Comparison of ENCODE assay signal across 2 cellular contexts in genomic region chr1:78075621-78076020, GRCh38.
TF ChIP-seq lines count a peak whose summit lies in the region.

No MANE protein-coding gene starts in this region.

TF ChIP-seq in SK-N-SH treated with all-trans-retinoic acid at 6 μM for 48 hours, 23 proteins besides CTCF, POLR2A, EP300 and RAD21 (continued from another document):
- no peak for TF ChIP-seq ESRRG (CRISPR knock-in tag; IDR thresholded peaks at IDR 0.05)
- no peak for TF ChIP-seq ZNF565 (CRISPR knock-in tag; conservative IDR thresholded peaks at IDR 0.05; ENCODE audit: low read depth)
- TF ChIP-seq TOX (CRISPR knock-in tag; IDR thresholded peaks at IDR 0.05; ENCODE audit: borderline replicate concordance), result no peak
- no peak for TF ChIP-seq BACH2 (CRISPR knock-in tag; IDR thresholded peaks at IDR 0.05; ENCODE audit: borderline replicate concordance)

TF ChIP-seq in HEK293, 187 proteins besides CTCF, POLR2A, EP300 and RAD21 (continued from another document):
- no peak for TF ChIP-seq ZNF280C (tag by site-specific recombination; IDR thresholded peaks at IDR 0.05)
